8 cellular contexts compared by ENCODE assay signal in the genomic region with DNA sequence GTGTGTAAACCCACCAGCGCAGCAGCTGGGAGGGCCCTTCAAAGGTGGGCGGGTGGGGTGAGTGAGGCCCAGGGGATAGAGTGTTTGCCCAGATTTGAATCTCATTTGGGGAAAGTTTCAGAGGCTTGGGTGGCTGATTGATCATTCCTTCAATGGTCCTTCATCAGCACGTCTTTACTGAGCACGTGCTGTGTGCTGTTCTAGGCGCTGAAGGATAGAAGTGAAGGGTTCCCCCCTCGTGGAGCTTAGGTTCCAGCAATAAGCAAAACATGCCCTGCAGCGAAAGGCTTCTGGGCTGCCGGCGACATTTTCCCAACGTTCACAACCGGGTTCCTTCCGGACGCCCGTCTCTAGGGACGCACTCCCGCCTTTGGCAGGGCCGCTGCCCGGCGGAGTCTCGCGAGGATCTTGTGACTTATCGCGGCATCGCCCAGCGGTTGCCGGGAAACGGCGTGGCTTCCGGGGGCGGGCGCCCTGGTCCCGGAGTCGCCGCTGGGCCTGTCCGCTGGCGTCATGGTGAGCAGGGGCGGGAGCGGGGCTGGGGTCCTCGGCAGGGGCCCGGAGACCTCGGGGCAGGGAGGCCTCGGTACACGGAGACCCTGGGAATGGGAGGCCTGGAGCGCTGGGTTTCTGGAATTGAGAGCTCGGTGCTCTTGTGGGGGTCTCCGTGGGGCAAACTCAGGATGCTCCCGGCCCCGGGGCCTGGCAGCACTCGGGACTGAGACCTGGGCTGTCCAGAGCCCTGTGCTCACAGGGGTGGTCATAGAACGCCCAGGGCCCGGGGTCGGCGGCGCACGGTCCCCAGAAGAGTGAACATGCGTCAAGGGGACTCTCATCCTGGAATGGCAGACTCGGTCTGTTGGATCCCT. TPM values are rescaled to one million over a fixed set of nuclear protein-coding genes. Genes with fewer than 3 reads are reported as not detected.
A peak's percentile ranks its signal among the peaks of the same experiment; 100 is the strongest.
DNase-seq lines count a peak whose midpoint lies in the region; ATAC-seq, FAIRE-seq and TF ChIP-seq lines count a peak whose summit lies in the region.

No MANE protein-coding gene starts in this region.

- H3K4me1 Mint-ChIP-seq in activated CD4-positive, alpha-beta T cell treated with anti-CD3 and anti-CD28 coated beads, Interleukin-2, amount 10 ng/mL, durations not matched to agents 7 days and 5 days, result peaks cover 26% of the 10 kb centered on the region
- H3K4me1 Mint-ChIP-seq in dendritic cell treated with granulocyte-macrophage colony-stimulating factor and Interleukin-4, amounts not matched to agents 40 ng/mL and 50 ng/mL, for 4 days (ENCODE audit: low read depth), result peaks cover 42% of the 10 kb centered on the region

- peak overlapping the region; percentile 31 for H3K4me3 ChIP-seq in lower leg skin (ENCODE audit: low read depth, poor library complexity, severe bottlenecking)

- CTCF ChIA-PET in activated CD4-positive, alpha-beta T cell treated with anti-CD3 and anti-CD28 coated beads, Interleukin-2, amount 10 ng/mL, durations not matched to agents 7 days and 5 days (lab: Charles Lee), result interaction anchor here (1.0 to 1.2 kb wide), 2 partner anchors 11 to 14 kb away, joined by 3 to 4 read pairs; no protein-coding TSS in a partner anchor

- peak; percentile 68 for FAIRE-seq in GM12892 (lab: Jason Lieb, UNC)

- peak overlapping the region; percentile 57 for H3K27ac Mint-ChIP-seq in activated CD4-positive, alpha-beta T cell treated with anti-CD3 and anti-CD28 coated beads, Interleukin-2, amount 10 ng/mL, durations not matched to agents 7 days and 5 days
- H3K27ac Mint-ChIP-seq in dendritic cell treated with granulocyte-macrophage colony-stimulating factor and Interleukin-4, amounts not matched to agents 40 ng/mL and 50 ng/mL, for 4 days, result peak overlapping the region; percentile 76

- 6 to 7% methylated on average over 33 to 50 of the region's 57 CpGs for WGBS in lower leg skin, 2 donors

- ATAC-seq in HG03135 (IDR thresholded peaks at IDR 0.05; ENCODE audit: unreplicated experiment) (peak; percentile 67), GM21515 (IDR thresholded peaks at IDR 0.05; ENCODE audit: unreplicated experiment) (no peak)

- peaks cover 23% of the 10 kb centered on the region for H3K27me3 Mint-ChIP-seq in activated CD4-positive, alpha-beta T cell treated with anti-CD3 and anti-CD28 coated beads, Interleukin-2, amount 10 ng/mL, durations not matched to agents 7 days and 5 days
- peaks cover 25% of the 10 kb centered on the region for H3K27me3 Mint-ChIP-seq in dendritic cell treated with granulocyte-macrophage colony-stimulating factor and Interleukin-4, amounts not matched to agents 40 ng/mL and 50 ng/mL, for 4 days

- intact Hi-C loops in dendritic cell treated with granulocyte-macrophage colony-stimulating factor and Interleukin-4, amounts not matched to agents 40 ng/mL and 50 ng/mL, for 4 days (cut with micrococcal nuclease), result no loop called here
- intact Hi-C loops in lower leg skin (cut with DNase I; ENCODE audit: low total_unique reads), result no loop called here

- no peak for TF ChIP-seq POLR2A in GM12892 (IDR thresholded peaks at IDR 0.05; ENCODE audit: low read depth, low read length)
- no peak for TF ChIP-seq POLR2A in lower leg skin (IDR thresholded peaks at IDR 0.05)

- peaks cover 4% of the 10 kb centered on the region for H3K9me3 Mint-ChIP-seq in activated CD4-positive, alpha-beta T cell treated with anti-CD3 and anti-CD28 coated beads, Interleukin-2, amount 10 ng/mL, durations not matched to agents 7 days and 5 days
- H3K9me3 Mint-ChIP-seq in dendritic cell treated with granulocyte-macrophage colony-stimulating factor and Interleukin-4, amounts not matched to agents 40 ng/mL and 50 ng/mL, for 4 days, result no peaks in the 10 kb centered on the region

- DNase-seq in GM12892 (ENCODE audit: insufficient read length) (peak; percentile 92), NCI-H460 (ENCODE audit: extremely low read depth, low read depth) (peak; percentile 89), lower leg skin (ENCODE audit: low spot score in 2 of 2) (peak; percentile 82 to 97)
- DNase-seq in activated CD4-positive, alpha-beta T cell treated with anti-CD3 and anti-CD28 coated beads, Interleukin-2, amount 10 ng/mL, durations not matched to agents 7 days and 5 days, result peak; percentile 84
- DNase-seq in stimulated activated CD4-positive, alpha-beta T cell treated with anti-CD3 and anti-CD28 coated beads, Interleukin-4, amount 100 ng/mL, for 4 hours, result peak; percentile 77 to 78

- POLR2A ChIA-PET in activated CD4-positive, alpha-beta T cell treated with anti-CD3 and anti-CD28 coated beads, Interleukin-2, amount 10 ng/mL, durations not matched to agents 7 days and 5 days (lab: Charles Lee), result no interaction called here

- peak overlapping the region; percentile 71 for H3K4me3 Mint-ChIP-seq in activated CD4-positive, alpha-beta T cell treated with anti-CD3 and anti-CD28 coated beads, Interleukin-2, amount 10 ng/mL, durations not matched to agents 7 days and 5 days
- H3K4me3 Mint-ChIP-seq in dendritic cell treated with granulocyte-macrophage colony-stimulating factor and Interleukin-4, amounts not matched to agents 40 ng/mL and 50 ng/mL, for 4 days, result peak overlapping the region; percentile 84

- no peak for TF ChIP-seq CTCF in lower leg skin (IDR thresholded peaks at IDR 0.05)

- H3K36me3 Mint-ChIP-seq in activated CD4-positive, alpha-beta T cell treated with anti-CD3 and anti-CD28 coated beads, Interleukin-2, amount 10 ng/mL, durations not matched to agents 7 days and 5 days (ENCODE audit: low read depth), result peaks cover 4% of the 10 kb centered on the region
- H3K36me3 Mint-ChIP-seq in dendritic cell treated with granulocyte-macrophage colony-stimulating factor and Interleukin-4, amounts not matched to agents 40 ng/mL and 50 ng/mL, for 4 days (ENCODE audit: low read depth), result no peaks in the 10 kb centered on the region

RNA-seq across cellular contexts. Expression of gene DBNDD1, which starts 3.2 kb away (rescaled TPM):
- polyA plus RNA-seq in GM12892 (2012; ENCODE audit: missing spikeins), result 2.1 TPM
- 5.0 and 5.1 TPM in 2 replicates for total RNA-seq in NCI-H460 (2014; rRNA removed; shearing (Covaris generic))
- 5.7 and 8.4 TPM in 2 replicates for polyA plus RNA-seq in NCI-H460 (2014; cell fraction: nucleus; rRNA removed)
- total RNA-seq in activated CD4-positive, alpha-beta T cell treated with anti-CD3 and anti-CD28 coated beads, Interleukin-2, amount 10 ng/mL, durations not matched to agents 7 days and 5 days, result under 1 TPM; 0.07 to 0.15 TPM
- 1 to 10 TPM; 2.3 to 8.8 (median 7.3) TPM for total RNA-seq in lower leg skin

RNA-seq across cellular contexts. Expression of gene PRDM7, which starts 54.7 kb away (rescaled TPM):
- polyA plus RNA-seq in GM12892 (2012; ENCODE audit: missing spikeins), result 0.13 TPM
- total RNA-seq in NCI-H460 (2014; rRNA removed; shearing (Covaris generic)), result not detected in 2 replicates
- not detected in 2 replicates for polyA plus RNA-seq in NCI-H460 (2014; cell fraction: nucleus; rRNA removed)
- not detected for total RNA-seq in activated CD4-positive, alpha-beta T cell treated with anti-CD3 and anti-CD28 coated beads, Interleukin-2, amount 10 ng/mL, durations not matched to agents 7 days and 5 days
- not detected for total RNA-seq in lower leg skin
